ENCODE assay signal across 1 cellular context in the genomic region with DNA sequence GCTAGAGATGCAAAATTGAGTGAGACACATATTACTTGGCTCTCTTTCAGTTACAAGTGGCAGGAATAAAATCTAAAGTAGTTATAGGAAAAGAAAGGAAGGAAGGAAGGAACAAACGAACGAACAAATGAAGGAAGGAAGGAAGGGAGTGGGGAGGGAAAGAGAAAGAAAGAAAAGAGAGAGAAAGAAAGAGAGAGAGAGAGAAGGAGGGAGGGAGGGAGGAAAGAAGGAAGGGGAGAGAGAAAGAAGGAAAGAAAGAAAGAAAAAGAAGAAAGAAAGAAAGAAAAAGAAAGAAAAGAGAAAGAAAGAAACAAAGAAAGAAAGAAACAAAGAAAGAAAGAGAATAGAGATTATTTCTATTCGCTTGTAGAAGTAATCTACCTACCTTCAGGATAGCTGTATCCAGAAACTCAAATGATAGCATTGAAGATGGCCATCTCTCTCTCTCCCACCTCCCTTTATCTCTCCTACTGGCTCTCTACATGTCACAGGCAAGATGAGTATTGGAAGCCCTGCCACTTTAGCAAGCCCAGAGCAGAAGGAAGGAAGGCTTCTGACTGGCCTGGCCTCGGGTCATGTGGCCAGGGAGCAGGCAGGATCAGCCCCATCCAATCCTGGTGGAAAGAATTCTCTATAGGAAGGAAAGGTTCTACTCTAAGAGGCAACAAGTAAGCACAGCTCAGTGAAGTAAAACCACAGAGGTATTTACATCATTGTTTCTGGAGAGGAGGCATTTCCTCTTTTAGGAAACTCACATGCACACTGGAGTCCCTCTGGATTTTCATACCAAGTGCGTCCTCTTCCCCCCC.
TF ChIP-seq lines count a peak whose summit lies in the region.

No MANE protein-coding gene starts in this region.

TF ChIP-seq in GM23338, 12 proteins besides CTCF, POLR2A, EP300 and RAD21 (continued from another document):
- TF ChIP-seq, protein P1, sequence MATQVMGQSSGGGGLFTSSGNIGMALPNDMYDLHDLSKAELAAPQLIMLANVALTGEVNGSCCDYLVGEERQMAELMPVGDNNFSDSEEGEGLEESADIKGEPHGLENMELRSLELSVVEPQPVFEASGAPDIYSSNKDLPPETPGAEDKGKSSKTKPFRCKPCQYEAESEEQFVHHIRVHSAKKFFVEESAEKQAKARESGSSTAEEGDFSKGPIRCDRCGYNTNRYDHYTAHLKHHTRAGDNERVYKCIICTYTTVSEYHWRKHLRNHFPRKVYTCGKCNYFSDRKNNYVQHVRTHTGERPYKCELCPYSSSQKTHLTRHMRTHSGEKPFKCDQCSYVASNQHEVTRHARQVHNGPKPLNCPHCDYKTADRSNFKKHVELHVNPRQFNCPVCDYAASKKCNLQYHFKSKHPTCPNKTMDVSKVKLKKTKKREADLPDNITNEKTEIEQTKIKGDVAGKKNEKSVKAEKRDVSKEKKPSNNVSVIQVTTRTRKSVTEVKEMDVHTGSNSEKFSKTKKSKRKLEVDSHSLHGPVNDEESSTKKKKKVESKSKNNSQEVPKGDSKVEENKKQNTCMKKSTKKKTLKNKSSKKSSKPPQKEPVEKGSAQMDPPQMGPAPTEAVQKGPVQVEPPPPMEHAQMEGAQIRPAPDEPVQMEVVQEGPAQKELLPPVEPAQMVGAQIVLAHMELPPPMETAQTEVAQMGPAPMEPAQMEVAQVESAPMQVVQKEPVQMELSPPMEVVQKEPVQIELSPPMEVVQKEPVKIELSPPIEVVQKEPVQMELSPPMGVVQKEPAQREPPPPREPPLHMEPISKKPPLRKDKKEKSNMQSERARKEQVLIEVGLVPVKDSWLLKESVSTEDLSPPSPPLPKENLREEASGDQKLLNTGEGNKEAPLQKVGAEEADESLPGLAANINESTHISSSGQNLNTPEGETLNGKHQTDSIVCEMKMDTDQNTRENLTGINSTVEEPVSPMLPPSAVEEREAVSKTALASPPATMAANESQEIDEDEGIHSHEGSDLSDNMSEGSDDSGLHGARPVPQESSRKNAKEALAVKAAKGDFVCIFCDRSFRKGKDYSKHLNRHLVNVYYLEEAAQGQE (IDR thresholded peaks at IDR 0.05; ENCODE audit: unreplicated experiment) = no peak
- no peak for TF ChIP-seq POLR2AphosphoS5 (IDR thresholded peaks at IDR 0.05; ENCODE audit: low read depth)
- no peak for TF ChIP-seq EZH2phosphoT487 (IDR thresholded peaks at IDR 0.05; ENCODE audit: unreplicated experiment)
- TF ChIP-seq CREB1 (CRISPR knock-in tag; IDR thresholded peaks at IDR 0.05; ENCODE audit: low read depth) = no peak
- TF ChIP-seq NANOG (IDR thresholded peaks at IDR 0.05; ENCODE audit: borderline replicate concordance) = no peak
- no peak for TF ChIP-seq EZH2 (IDR thresholded peaks at IDR 0.05; ENCODE audit: low read depth, unreplicated experiment)
- TF ChIP-seq, protein P2, sequence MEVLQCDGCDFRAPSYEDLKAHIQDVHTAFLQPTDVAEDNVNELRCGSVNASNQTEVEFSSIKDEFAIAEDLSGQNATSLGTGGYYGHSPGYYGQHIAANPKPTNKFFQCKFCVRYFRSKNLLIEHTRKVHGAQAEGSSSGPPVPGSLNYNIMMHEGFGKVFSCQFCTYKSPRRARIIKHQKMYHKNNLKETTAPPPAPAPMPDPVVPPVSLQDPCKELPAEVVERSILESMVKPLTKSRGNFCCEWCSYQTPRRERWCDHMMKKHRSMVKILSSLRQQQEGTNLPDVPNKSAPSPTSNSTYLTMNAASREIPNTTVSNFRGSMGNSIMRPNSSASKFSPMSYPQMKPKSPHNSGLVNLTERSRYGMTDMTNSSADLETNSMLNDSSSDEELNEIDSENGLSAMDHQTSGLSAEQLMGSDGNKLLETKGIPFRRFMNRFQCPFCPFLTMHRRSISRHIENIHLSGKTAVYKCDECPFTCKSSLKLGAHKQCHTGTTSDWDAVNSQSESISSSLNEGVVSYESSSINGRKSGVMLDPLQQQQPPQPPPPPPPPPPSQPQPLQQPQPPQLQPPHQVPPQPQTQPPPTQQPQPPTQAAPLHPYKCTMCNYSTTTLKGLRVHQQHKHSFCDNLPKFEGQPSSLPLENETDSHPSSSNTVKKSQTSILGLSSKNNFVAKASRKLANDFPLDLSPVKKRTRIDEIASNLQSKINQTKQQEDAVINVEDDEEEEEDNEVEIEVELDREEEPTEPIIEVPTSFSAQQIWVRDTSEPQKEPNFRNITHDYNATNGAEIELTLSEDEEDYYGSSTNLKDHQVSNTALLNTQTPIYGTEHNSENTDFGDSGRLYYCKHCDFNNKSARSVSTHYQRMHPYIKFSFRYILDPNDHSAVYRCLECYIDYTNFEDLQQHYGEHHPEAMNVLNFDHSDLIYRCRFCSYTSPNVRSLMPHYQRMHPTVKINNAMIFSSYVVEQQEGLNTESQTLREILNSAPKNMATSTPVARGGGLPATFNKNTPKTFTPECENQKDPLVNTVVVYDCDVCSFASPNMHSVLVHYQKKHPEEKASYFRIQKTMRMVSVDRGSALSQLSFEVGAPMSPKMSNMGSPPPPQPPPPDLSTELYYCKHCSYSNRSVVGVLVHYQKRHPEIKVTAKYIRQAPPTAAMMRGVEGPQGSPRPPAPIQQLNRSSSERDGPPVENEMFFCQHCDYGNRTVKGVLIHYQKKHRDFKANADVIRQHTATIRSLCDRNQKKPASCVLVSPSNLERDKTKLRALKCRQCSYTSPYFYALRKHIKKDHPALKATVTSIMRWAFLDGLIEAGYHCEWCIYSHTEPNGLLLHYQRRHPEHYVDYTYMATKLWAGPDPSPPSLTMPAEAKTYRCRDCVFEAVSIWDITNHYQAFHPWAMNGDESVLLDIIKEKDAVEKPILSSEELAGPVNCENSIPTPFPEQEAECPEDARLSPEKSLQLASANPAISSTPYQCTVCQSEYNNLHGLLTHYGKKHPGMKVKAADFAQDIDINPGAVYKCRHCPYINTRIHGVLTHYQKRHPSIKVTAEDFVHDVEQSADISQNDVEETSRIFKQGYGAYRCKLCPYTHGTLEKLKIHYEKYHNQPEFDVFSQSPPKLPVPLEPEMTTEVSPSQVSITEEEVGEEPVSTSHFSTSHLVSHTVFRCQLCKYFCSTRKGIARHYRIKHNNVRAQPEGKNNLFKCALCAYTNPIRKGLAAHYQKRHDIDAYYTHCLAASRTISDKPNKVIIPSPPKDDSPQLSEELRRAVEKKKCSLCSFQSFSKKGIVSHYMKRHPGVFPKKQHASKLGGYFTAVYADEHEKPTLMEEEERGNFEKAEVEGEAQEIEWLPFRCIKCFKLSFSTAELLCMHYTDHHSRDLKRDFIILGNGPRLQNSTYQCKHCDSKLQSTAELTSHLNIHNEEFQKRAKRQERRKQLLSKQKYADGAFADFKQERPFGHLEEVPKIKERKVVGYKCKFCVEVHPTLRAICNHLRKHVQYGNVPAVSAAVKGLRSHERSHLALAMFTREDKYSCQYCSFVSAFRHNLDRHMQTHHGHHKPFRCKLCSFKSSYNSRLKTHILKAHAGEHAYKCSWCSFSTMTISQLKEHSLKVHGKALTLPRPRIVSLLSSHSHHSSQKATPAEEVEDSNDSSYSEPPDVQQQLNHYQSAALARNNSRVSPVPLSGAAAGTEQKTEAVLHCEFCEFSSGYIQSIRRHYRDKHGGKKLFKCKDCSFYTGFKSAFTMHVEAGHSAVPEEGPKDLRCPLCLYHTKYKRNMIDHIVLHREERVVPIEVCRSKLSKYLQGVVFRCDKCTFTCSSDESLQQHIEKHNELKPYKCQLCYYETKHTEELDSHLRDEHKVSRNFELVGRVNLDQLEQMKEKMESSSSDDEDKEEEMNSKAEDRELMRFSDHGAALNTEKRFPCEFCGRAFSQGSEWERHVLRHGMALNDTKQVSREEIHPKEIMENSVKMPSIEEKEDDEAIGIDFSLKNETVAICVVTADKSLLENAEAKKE (CRISPR knock-in tag; IDR thresholded peaks at IDR 0.05) = no peak
- no peak for TF ChIP-seq ZNF331 (CRISPR knock-in tag; IDR thresholded peaks at IDR 0.05; ENCODE audit: low read depth)
